Comparison of ENCODE assay signal across 8 cellular contexts in the genomic region with DNA sequence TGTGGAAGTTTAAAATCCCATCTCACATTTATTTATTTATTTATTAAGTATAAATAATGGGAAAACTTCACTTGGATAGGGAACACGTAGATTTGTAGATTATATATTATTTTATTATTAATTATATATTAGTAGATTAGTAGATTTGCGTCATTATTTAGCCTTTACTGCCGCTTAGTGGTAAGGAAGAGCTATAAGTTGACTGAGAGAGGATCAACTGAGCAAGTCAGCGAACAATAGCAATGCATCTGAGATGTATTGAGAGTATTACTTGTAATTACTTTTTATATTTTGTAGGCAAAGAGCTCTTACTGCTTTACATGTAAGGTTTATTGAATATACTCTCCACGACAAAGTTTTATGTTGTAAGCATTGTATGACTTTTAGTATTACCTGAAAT.
DNase-seq lines count a peak whose midpoint lies in the region; ATAC-seq, FAIRE-seq and TF ChIP-seq lines count a peak whose summit lies in the region.

No MANE protein-coding gene starts in this region.

- no peak overlapping the region for H2AK5ac ChIP-seq in H9 (ENCODE audit: insufficient read length, low read length)

- no peaks in the 10 kb centered on the region for H3K79me2 ChIP-seq in H9 (ENCODE audit: insufficient read depth, low read length)
- no peaks in the 10 kb centered on the region for H3K79me2 ChIP-seq in SU-DHL-6 (ENCODE audit: insufficient read depth, low read length)

- no peak overlapping the region for H3K14ac ChIP-seq in H9 (ENCODE audit: insufficient read depth, low read length)

- no peaks in the 10 kb centered on the region for H3F3A ChIP-seq in SU-DHL-6 (ENCODE audit: insufficient read depth)

- H3K4me2 ChIP-seq in H9 (ENCODE audit: insufficient read depth, insufficient read length, low read length) (no peak overlapping the region), SU-DHL-6 (ENCODE audit: low read depth, low read length, poor library complexity, severe bottlenecking) (no peak overlapping the region)

- H2BK20ac ChIP-seq in H9 (ENCODE audit: low read depth, low read length, poor library complexity, severe bottlenecking) = no peak overlapping the region

- no peak overlapping the region for H3T11ph ChIP-seq in H9 (ENCODE audit: low read length)

- H3K4me1 Mint-ChIP-seq in H9 = no peaks in the 10 kb centered on the region
- no peaks in the 10 kb centered on the region for H3K4me1 Mint-ChIP-seq in CD8-positive, alpha-beta T cell (ENCODE audit: low read depth)

- no peak for ATAC-seq in HG02885 (IDR thresholded peaks at IDR 0.05; ENCODE audit: poor library complexity, unreplicated experiment)
- ATAC-seq in HG03196 (IDR thresholded peaks at IDR 0.05; ENCODE audit: unreplicated experiment) = no peak
- no peak for ATAC-seq in CD8-positive, alpha-beta T cell

- H2AFZ ChIP-seq in H9 (ENCODE audit: low read length) (no peak overlapping the region), SU-DHL-6 (ENCODE audit: low read depth, low read length, severe bottlenecking) (no peak overlapping the region)

- H3K9me3 ChIP-seq in H9 (ENCODE audit: control insufficient read depth, low read depth, low read length) = no peaks in the 10 kb centered on the region
- H3K9me3 ChIP-seq in SU-DHL-6 (ENCODE audit: insufficient read depth, low read length) = no peaks in the 10 kb centered on the region
- no peaks in the 10 kb centered on the region for H3K9me3 ChIP-seq in CD8-positive, alpha-beta T cell (ENCODE audit: low read length)

- H3K9me3 Mint-ChIP-seq in H9 = peaks cover 0 to 55% of the 10 kb centered on the region in 2 experiments; a peak in 3 of 5 replicates
- no peaks in the 10 kb centered on the region for H3K9me3 Mint-ChIP-seq in CD8-positive, alpha-beta T cell

- no peak overlapping the region for H2BK12ac ChIP-seq in H9 (ENCODE audit: insufficient read length, low read depth, low read length)

- H4K20me1 ChIP-seq in H9 (ENCODE audit: control insufficient read depth, insufficient read depth, insufficient read length) = no peaks in the 10 kb centered on the region
- no peaks in the 10 kb centered on the region for H4K20me1 ChIP-seq in SU-DHL-6 (ENCODE audit: low read depth, low read length)

- no peak overlapping the region for H3K4me3 ChIP-seq in AG10803 (ENCODE audit: low read length)
- no peak overlapping the region for H3K4me3 ChIP-seq in SU-DHL-6 (ENCODE audit: insufficient read depth, low read length, poor library complexity, severe bottlenecking)
- no peak overlapping the region for H3K4me3 ChIP-seq in CD8-positive, alpha-beta T cell (ENCODE audit: low read depth, low read length)

- H2BK15ac ChIP-seq in H9 (ENCODE audit: low read depth, low read length) = no peak overlapping the region

- no peaks in the 10 kb centered on the region for H3K27me3 ChIP-seq in H9 (ENCODE audit: insufficient read depth, low read length)
- no peaks in the 10 kb centered on the region for H3K27me3 ChIP-seq in SU-DHL-6 (ENCODE audit: low read length)
- H3K27me3 ChIP-seq in CD8-positive, alpha-beta T cell (ENCODE audit: insufficient read depth, low read length) = no peaks in the 10 kb centered on the region

- no peaks in the 10 kb centered on the region; the same call in none of the 2 replicates for H3K27me3 Mint-ChIP-seq in H9 (ENCODE audit: low read depth)
- H3K27me3 Mint-ChIP-seq in CD8-positive, alpha-beta T cell (ENCODE audit: low read depth) = no peaks in the 10 kb centered on the region

- no peaks in the 10 kb centered on the region for H3K36me3 ChIP-seq in SU-DHL-6 (ENCODE audit: low read length)
- no peaks in the 10 kb centered on the region for H3K36me3 ChIP-seq in CD8-positive, alpha-beta T cell (ENCODE audit: insufficient read depth, low read length)

- H3K9ac ChIP-seq in H9 (ENCODE audit: extremely low read depth, insufficient read length, low read length) (no peak overlapping the region), SU-DHL-6 (ENCODE audit: low read length) (no peak overlapping the region)

- TF ChIP-seq CTCF in AG10803 (conservative IDR thresholded peaks at IDR 0.05; ENCODE audit: low read length) (peak; percentile 71), H9 (conservative IDR thresholded peaks at IDR 0.05) (peak; percentile 65), SU-DHL-6 (IDR thresholded peaks at IDR 0.05; ENCODE audit: insufficient read depth, low read length, poor library complexity, severe bottlenecking) (peak; percentile 38)
- TF ChIP-seq CTCF in CD8-positive, alpha-beta T cell (IDR thresholded peaks at IDR 0.05) = no peak

- no peak overlapping the region for H3K4ac ChIP-seq in H9 (ENCODE audit: low read depth, low read length)

- no peaks in the 10 kb centered on the region for H3K23me2 ChIP-seq in H9 (ENCODE audit: insufficient read length, low read depth, low read length, poor library complexity, severe bottlenecking)

- H3K56ac ChIP-seq in H9 (ENCODE audit: insufficient read length, low read depth, low read length) = no peak overlapping the region

- DNase-seq in AG10803 (ENCODE audit: low read depth) = peak; percentile 49
- no peak for DNase-seq in H9
- DNase-seq in iris pigment epithelial cell (ENCODE audit: low read depth) = peak; percentile 54
- no peak for DNase-seq in CD8-positive, alpha-beta T cell
- no peak for DNase-seq in GM19239 (ENCODE audit: insufficient read length, low spot score)

- no peak overlapping the region for H3K18ac ChIP-seq in H9 (ENCODE audit: insufficient read length, low read depth, low read length)

- no peak overlapping the region for H4K5ac ChIP-seq in H9 (ENCODE audit: insufficient read length, low read depth, low read length)

- no peaks in the 10 kb centered on the region for H3K9me2 ChIP-seq in SU-DHL-6 (replicated peaks; ENCODE audit: insufficient read depth, low read length)

- POLR2A ChIA-PET in CD8-positive, alpha-beta T cell (lab: Charles Lee) = interaction anchor here (1.1 kb wide), 1 partner anchor 9 kb away, joined by 3 read pairs; no protein-coding TSS in a partner anchor

- H3K4me3 Mint-ChIP-seq in H9 = no peak overlapping the region
- no peak overlapping the region for H3K4me3 Mint-ChIP-seq in CD8-positive, alpha-beta T cell

- no peaks in the 10 kb centered on the region for H3K36me3 Mint-ChIP-seq in H9 (ENCODE audit: insufficient read depth in 1 of 3, low read depth in 3 of 3)
- no peaks in the 10 kb centered on the region for H3K36me3 Mint-ChIP-seq in CD8-positive, alpha-beta T cell

- CTCF ChIA-PET in CD8-positive, alpha-beta T cell (lab: Charles Lee) = no interaction called here

- no peak overlapping the region for H4K8ac ChIP-seq in H9 (replicated peaks; ENCODE audit: insufficient read length, low read depth, low read length)

- H3K23ac ChIP-seq in H9 (ENCODE audit: insufficient read length, low read depth, low read length) = no peak overlapping the region

- H3K79me1 ChIP-seq in H9 (ENCODE audit: insufficient read depth, low read depth, low read length, poor library complexity, severe bottlenecking) = no peaks in the 10 kb centered on the region

- intact Hi-C loops in CD8-positive, alpha-beta T cell (cut with DNase I, micrococcal nuclease) = loop anchor here in 1 of 2 experiments (5.0 kb wide), 1 partner anchor 1244 kb away; no protein-coding TSS in a partner anchor

- no peak overlapping the region for H2BK5ac ChIP-seq in H9 (ENCODE audit: insufficient read length, low read length)

- no peak for FAIRE-seq in GM19239 (lab: Jason Lieb, UNC)

- H3K27ac Mint-ChIP-seq in H9 = no peak overlapping the region
- H3K27ac Mint-ChIP-seq in CD8-positive, alpha-beta T cell = no peak overlapping the region

- H3K27ac ChIP-seq in H9 (ENCODE audit: insufficient read length, low read depth, low read length) (no peak overlapping the region), SU-DHL-6 (ENCODE audit: low read depth, low read length) (no peak overlapping the region)
- H3K27ac ChIP-seq in CD8-positive, alpha-beta T cell (ENCODE audit: low read depth, low read length) = no peak overlapping the region

- no peak overlapping the region for H4K91ac ChIP-seq in H9 (ENCODE audit: insufficient read length, low read depth, low read length)

- no peak overlapping the region for H2BK120ac ChIP-seq in H9 (ENCODE audit: low read depth, low read length, poor library complexity, severe bottlenecking)

- WGBS in H9 (ENCODE audit: extremely low coverage, insufficient read length, low lambda C conversion rate) = no CpG with 5 or more reads among the region's 5 CpGs

- H3K4me1 ChIP-seq in H9 (ENCODE audit: insufficient read depth, low read length) = no peaks in the 10 kb centered on the region
- H3K4me1 ChIP-seq in CD8-positive, alpha-beta T cell (ENCODE audit: insufficient read depth, low read length) = no peaks in the 10 kb centered on the region

Comparison
In these comparisons a context has a peak if more than half of its experiments do, and no peak if none do; other contexts are left out.
1. DNase-seq: peak in AG10803 (single experiment) and iris pigment epithelial cell (single experiment); none in H9 (single experiment), CD8-positive, alpha-beta T cell (0 of 7) and GM19239 (single experiment).